ENCODE assay signal across 8 cellular contexts in the genomic region with DNA sequence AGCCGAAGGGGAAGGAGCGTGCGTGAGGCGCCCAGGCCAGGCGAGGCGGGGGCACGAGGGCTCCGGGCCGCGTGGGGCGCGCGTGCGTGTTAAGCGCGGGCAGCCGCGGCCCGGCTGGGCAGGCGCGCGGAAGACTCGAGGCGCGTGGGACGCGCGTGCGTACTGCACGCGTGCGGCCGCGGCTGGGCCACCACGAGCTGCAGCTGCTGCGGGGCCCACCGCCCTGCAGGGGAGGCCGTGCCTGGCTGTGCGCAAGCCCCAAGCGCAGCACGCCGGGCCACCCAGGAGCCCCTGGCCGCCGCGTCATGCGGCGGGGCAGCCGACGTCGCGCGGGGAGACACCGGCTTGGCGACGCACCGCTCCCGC. TPM values are rescaled to one million over a fixed set of nuclear protein-coding genes. Genes with fewer than 3 reads are reported as not detected.
DNase-seq lines count a peak whose midpoint lies in the region; ATAC-seq and TF ChIP-seq lines count a peak whose summit lies in the region.

No MANE protein-coding gene starts in this region.

- H3K4me3 Mint-ChIP-seq in H9 = peak overlapping the region; percentile 96 to 100
- peak overlapping the region; percentile 64 for H3K4me3 Mint-ChIP-seq in natural killer cell

- no peak overlapping the region for H2BK120ac ChIP-seq in H9 (ENCODE audit: low read depth, low read length, poor library complexity, severe bottlenecking)

- no peak overlapping the region for H2BK5ac ChIP-seq in H9 (ENCODE audit: insufficient read length, low read length)

- peaks cover 10% of the 10 kb centered on the region for H4K20me1 ChIP-seq in BLaER1
- H4K20me1 ChIP-seq in H9 (ENCODE audit: control insufficient read depth, insufficient read depth, insufficient read length) = no peaks in the 10 kb centered on the region

- no peak overlapping the region for H2AFZ ChIP-seq in H9 (ENCODE audit: low read length)

- H4K5ac ChIP-seq in H9 (ENCODE audit: insufficient read length, low read depth, low read length) = no peak overlapping the region

- H3K27me3 Mint-ChIP-seq in H9 (ENCODE audit: low read depth) = peaks cover 3% of the 10 kb centered on the region; the same call in 1 of the 2 replicates
- peaks cover 42 to 44% of the 10 kb centered on the region in 2 donors for H3K27me3 Mint-ChIP-seq in natural killer cell (ENCODE audit: low read depth in 2 of 2)

- peaks cover 51% of the 10 kb centered on the region for H3K4me1 ChIP-seq in BLaER1
- H3K4me1 ChIP-seq in H9 (ENCODE audit: insufficient read depth, low read length) = peaks cover 9% of the 10 kb centered on the region; the same call in 1 of the 2 replicates
- no peaks in the 10 kb centered on the region for H3K4me1 ChIP-seq in colonic mucosa

- H3K4me2 ChIP-seq in BLaER1 (peak overlapping the region; percentile 98), H9 (ENCODE audit: insufficient read depth, insufficient read length, low read length) (peak overlapping the region; percentile 93)

- peak overlapping the region; percentile 91; the same call in 1 of the 2 replicates for H3K14ac ChIP-seq in H9 (ENCODE audit: insufficient read depth, low read length)

- no peak for ATAC-seq in natural killer cell
- ATAC-seq in GM21529 (IDR thresholded peaks at IDR 0.05; ENCODE audit: unreplicated experiment) = no peak
- no peak for ATAC-seq in GM19351 (IDR thresholded peaks at IDR 0.05; ENCODE audit: unreplicated experiment)
- no peak for ATAC-seq in HG03025 (IDR thresholded peaks at IDR 0.05; ENCODE audit: low FRiP score, unreplicated experiment)
- no peak for ATAC-seq in GM19328 (IDR thresholded peaks at IDR 0.05; ENCODE audit: unreplicated experiment)

- H3K9me3 ChIP-seq in BLaER1 (peaks cover 36% of the 10 kb centered on the region), H9 (ENCODE audit: control insufficient read depth, low read depth, low read length) (no peaks in the 10 kb centered on the region), colonic mucosa (no peaks in the 10 kb centered on the region)

- no peak overlapping the region for H3K56ac ChIP-seq in H9 (ENCODE audit: insufficient read length, low read depth, low read length)

- H3K9me3 Mint-ChIP-seq in H9 (peaks cover 10 to 17% of the 10 kb centered on the region in 2 experiments; a peak in 4 of 5 replicates), natural killer cell (no peaks in the 10 kb centered on the region)

- H3K79me2 ChIP-seq in H9 (ENCODE audit: insufficient read depth, low read length) = peaks cover 60% of the 10 kb centered on the region

- H3K27me3 ChIP-seq in BLaER1 (peaks cover 55% of the 10 kb centered on the region), H9 (ENCODE audit: insufficient read depth, low read length) (no peaks in the 10 kb centered on the region), colonic mucosa (peaks cover 65% of the 10 kb centered on the region)

- H3K79me1 ChIP-seq in H9 (ENCODE audit: insufficient read depth, low read depth, low read length, poor library complexity, severe bottlenecking) = no peaks in the 10 kb centered on the region

- no peak overlapping the region for H4K8ac ChIP-seq in H9 (replicated peaks; ENCODE audit: insufficient read length, low read depth, low read length)

- H3K4me3 ChIP-seq in BLaER1 = peak overlapping the region; percentile 74
- peak overlapping the region; percentile 33 for H3K4me3 ChIP-seq in colonic mucosa

- peaks cover 43 to 47% (median 46%) of the 10 kb centered on the region in 3 experiments for H3K36me3 Mint-ChIP-seq in H9 (ENCODE audit: insufficient read depth in 1 of 3, low read depth in 3 of 3)
- no peaks in the 10 kb centered on the region for H3K36me3 Mint-ChIP-seq in natural killer cell

- peaks cover 44% of the 10 kb centered on the region in 2 experiments for H3K4me1 Mint-ChIP-seq in H9
- H3K4me1 Mint-ChIP-seq in natural killer cell = peaks cover 4 to 6% of the 10 kb centered on the region in 2 donors

- H2BK12ac ChIP-seq in H9 (ENCODE audit: insufficient read length, low read depth, low read length) = no peak overlapping the region

- H2BK20ac ChIP-seq in H9 (ENCODE audit: low read depth, low read length, poor library complexity, severe bottlenecking) = no peak overlapping the region

- peak overlapping the region; percentile 61 for H3K27ac ChIP-seq in BLaER1
- H3K27ac ChIP-seq in H9 (ENCODE audit: insufficient read length, low read depth, low read length) = peak overlapping the region; percentile 18
- H3K27ac ChIP-seq in colonic mucosa = no peak overlapping the region

- H3K23me2 ChIP-seq in H9 (ENCODE audit: insufficient read length, low read depth, low read length, poor library complexity, severe bottlenecking) = peaks cover 23% of the 10 kb centered on the region

- no peak overlapping the region for H2AK5ac ChIP-seq in H9 (ENCODE audit: insufficient read length, low read length)

- no peak for TF ChIP-seq CTCF in H9 (conservative IDR thresholded peaks at IDR 0.05)
- no peak for TF ChIP-seq CTCF in colonic mucosa (IDR thresholded peaks at IDR 0.05)
- no peak for TF ChIP-seq CTCF in natural killer cell (IDR thresholded peaks at IDR 0.05)

- peaks cover 18% of the 10 kb centered on the region for H3K36me3 ChIP-seq in BLaER1
- no peaks in the 10 kb centered on the region for H3K36me3 ChIP-seq in colonic mucosa

- H3T11ph ChIP-seq in H9 (ENCODE audit: low read length) = no peak overlapping the region

- intact Hi-C loops in colonic mucosa (cut with DNase I) = no loop called here
- intact Hi-C loops in natural killer cell (cut with micrococcal nuclease) = no loop called here

- H3K27ac Mint-ChIP-seq in H9 (peak overlapping the region; percentile 99 to 100 (median 100)), natural killer cell (no peak overlapping the region)

- H3K4ac ChIP-seq in H9 (ENCODE audit: low read depth, low read length) = no peak overlapping the region

- H3K23ac ChIP-seq in H9 (ENCODE audit: insufficient read length, low read depth, low read length) = no peak overlapping the region

- H3K9ac ChIP-seq in BLaER1 = peak overlapping the region; percentile 67
- H3K9ac ChIP-seq in H9 (ENCODE audit: extremely low read depth, insufficient read length, low read length) = peak overlapping the region; percentile 94
- no peak overlapping the region for H3K9ac ChIP-seq in colonic mucosa (ENCODE audit: low read depth in 2 of 2, low read length in 2 of 2)

- WGBS in H9 (ENCODE audit: extremely low coverage, insufficient read length, low lambda C conversion rate) = no CpG with 5 or more reads among the region's 57 CpGs

- H4K91ac ChIP-seq in H9 (ENCODE audit: insufficient read length, low read depth, low read length) = no peak overlapping the region

- H2BK15ac ChIP-seq in H9 (ENCODE audit: low read depth, low read length) = no peak overlapping the region

- DNase-seq in H9 = no peak
- no peak for DNase-seq in colonic mucosa
- no peak for DNase-seq in natural killer cell

- peak overlapping the region; percentile 72 for H3K18ac ChIP-seq in H9 (ENCODE audit: insufficient read length, low read depth, low read length)

RNA-seq across cellular contexts. Expression of gene TRIM71, which starts 0.6 kb away (rescaled TPM):
- 364 and 376 TPM in 2 replicates for total RNA-seq in H9 (2021)
- total RNA-seq in colonic mucosa = under 1 TPM in 1 of 2 donors, not detected in 1; 0.40 TPM
- total RNA-seq in natural killer cell = under 1 TPM in 1 of 3 donors, not detected in 2; 0.05 TPM

Comparison
In these comparisons a context has a peak if more than half of its experiments do, and no peak if none do; other contexts are left out.
1. H3K9ac ChIP-seq: peak in BLaER1 (single experiment) and H9 (single experiment); none in colonic mucosa (0 of 2).
2. H3K27ac Mint-ChIP-seq: peak in H9 (3 of 3); none in natural killer cell (0 of 2).
3. RNA of gene TRIM71, which starts 0.6 kb away (total RNA-seq): 364 to 376 TPM in H9; 0.40 TPM in colonic mucosa and 0.05 TPM in natural killer cell; every median in the first group is over 100 times any median in the second.